ENCODE assay signal across 21 cellular contexts in the genomic region with DNA sequence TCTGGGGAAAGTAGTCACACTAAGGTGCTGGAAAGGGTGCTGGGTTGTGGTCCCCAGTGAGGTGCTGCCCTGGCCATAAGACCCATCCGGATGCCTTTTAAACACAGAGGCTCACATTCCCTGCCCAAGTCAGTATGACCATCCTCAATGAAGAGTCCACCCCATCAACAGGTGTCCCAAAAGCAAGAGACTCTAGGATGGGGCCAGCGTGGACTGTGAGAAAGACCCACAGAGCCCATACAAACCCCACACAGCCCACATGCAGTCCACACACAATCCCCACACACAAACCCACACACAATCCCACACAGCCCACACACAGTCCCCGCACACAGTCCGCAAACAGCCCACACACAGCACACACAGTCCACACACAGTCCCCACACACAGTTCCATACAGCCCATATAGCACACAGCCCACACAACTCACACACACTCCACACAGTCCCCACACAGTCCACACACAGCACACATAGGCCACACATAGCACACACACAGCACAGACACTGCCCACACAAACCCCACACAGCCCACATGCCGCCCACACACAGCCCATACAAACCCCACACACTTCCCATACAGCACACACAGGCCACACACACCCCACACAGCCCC.
"Had no signal": no experiment of that assay in that cellular context is flagged by ENCODE, and none has a peak within 500 bp of the region (broad histone marks: within the 10 kb centered on the region; RNA-seq: fewer than 3 reads in every experiment).

No MANE protein-coding gene starts in this region.

- H3K27ac Mint-ChIP-seq: activated CD8-positive, alpha-beta T cell treated with anti-CD3 and anti-CD28 coated beads for 36 hours; activated naive CD8-positive, alpha-beta T cell treated with anti-CD3 and anti-CD28 coated beads, Interleukin-2, amount 50 U/mL, for 24 hours; immature natural killer cell; natural killer cell treated with Interleukin-12 subunit alpha and Interleukin-12 subunit beta and Interleukin-15 and Interleukin-18, amount 100 ng/mL, for 72 hours had no signal

- H3K4me3 ChIP-seq: cardiac muscle cell, hepatocyte, left ventricle myocardium inferior, pancreas, psoas muscle, right atrium auricular region, transverse colon had no signal

- H3K9me3 ChIP-seq: left ventricle myocardium inferior, pancreas, psoas muscle, right atrium auricular region, transverse colon had no signal

- H2AFZ ChIP-seq: hepatocyte had no signal

- H3K4me1 Mint-ChIP-seq: activated naive CD8-positive, alpha-beta T cell treated with anti-CD3 and anti-CD28 coated beads, Interleukin-2, amount 50 U/mL, for 24 hours; immature natural killer cell had no signal

- H3K9me3 Mint-ChIP-seq: activated CD8-positive, alpha-beta T cell treated with anti-CD3 and anti-CD28 coated beads for 36 hours; activated naive CD8-positive, alpha-beta T cell treated with anti-CD3 and anti-CD28 coated beads, Interleukin-2, amount 50 U/mL, for 24 hours; immature natural killer cell had no signal

- ATAC-seq: activated CD8-positive, alpha-beta T cell treated with anti-CD3 and anti-CD28 coated beads for 36 hours; activated naive CD8-positive, alpha-beta T cell treated with anti-CD3 and anti-CD28 coated beads, Interleukin-2, amount 50 U/mL, for 24 hours; esophagus mucosa; pancreas; psoas muscle had no signal

- H3K36me3 ChIP-seq: cardiac muscle cell, left ventricle myocardium inferior, pancreas, right atrium auricular region, transverse colon had no signal

- H3K36me3 Mint-ChIP-seq: immature natural killer cell; natural killer cell treated with Interleukin-12 subunit alpha and Interleukin-12 subunit beta and Interleukin-15 and Interleukin-18, amount 100 ng/mL, for 72 hours had no signal

- H3K27me3 Mint-ChIP-seq: activated CD8-positive, alpha-beta T cell treated with anti-CD3 and anti-CD28 coated beads for 36 hours; activated naive CD8-positive, alpha-beta T cell treated with anti-CD3 and anti-CD28 coated beads, Interleukin-2, amount 50 U/mL, for 24 hours had no signal

- H3K4me2 ChIP-seq: hepatocyte had no signal

- H3K27me3 ChIP-seq: cardiac muscle cell, hepatocyte, pancreas, right atrium auricular region, transverse colon had no signal

- H3K27ac ChIP-seq: cardiac muscle cell, hepatocyte, left ventricle myocardium inferior, pancreas, psoas muscle, right atrium auricular region, transverse colon had no signal

- H3K79me2 ChIP-seq: hepatocyte had no signal

- H3K4me1 ChIP-seq: left ventricle myocardium inferior, pancreas, psoas muscle, right atrium auricular region had no signal

- H3K4me3 Mint-ChIP-seq: activated CD8-positive, alpha-beta T cell treated with anti-CD3 and anti-CD28 coated beads for 36 hours; activated naive CD8-positive, alpha-beta T cell treated with anti-CD3 and anti-CD28 coated beads, Interleukin-2, amount 50 U/mL, for 24 hours; natural killer cell treated with Interleukin-12 subunit alpha and Interleukin-12 subunit beta and Interleukin-15 and Interleukin-18, amount 100 ng/mL, for 72 hours had no signal

- DNase-seq: activated CD4-positive, alpha-beta T cell treated with anti-CD3 and anti-CD28 coated beads for 48 hours; activated CD8-positive, alpha-beta T cell treated with anti-CD3 and anti-CD28 coated beads for 36 hours; activated naive CD4-positive, alpha-beta T cell treated with anti-CD3 and anti-CD28 coated beads, Interleukin-2, amount 50 U/mL, for 16 hours; activated naive CD8-positive, alpha-beta T cell treated with anti-CD3 and anti-CD28 coated beads, Interleukin-2, amount 50 U/mL, for 24 hours; activated T-cell treated with anti-CD3 and anti-CD28 coated beads, Interleukin-2, amount 50 U/mL, for 48 hours; effector memory CD4-positive, alpha-beta T cell; glutamatergic neuron; immature natural killer cell; kidney glomerular epithelial cell; left ventricle myocardium inferior; midbrain; psoas muscle; stimulated activated CD4-positive, alpha-beta T cell treated with anti-CD3 and anti-CD28 coated beads, Interleukin-12 subunit alpha, Interleukin-12 subunit beta, amount 100 ng/mL, for 4 hours; T-helper 9 cell; transverse colon had no signal
